Comparison of ENCODE assay signal across 14 cellular contexts in the genomic region with DNA sequence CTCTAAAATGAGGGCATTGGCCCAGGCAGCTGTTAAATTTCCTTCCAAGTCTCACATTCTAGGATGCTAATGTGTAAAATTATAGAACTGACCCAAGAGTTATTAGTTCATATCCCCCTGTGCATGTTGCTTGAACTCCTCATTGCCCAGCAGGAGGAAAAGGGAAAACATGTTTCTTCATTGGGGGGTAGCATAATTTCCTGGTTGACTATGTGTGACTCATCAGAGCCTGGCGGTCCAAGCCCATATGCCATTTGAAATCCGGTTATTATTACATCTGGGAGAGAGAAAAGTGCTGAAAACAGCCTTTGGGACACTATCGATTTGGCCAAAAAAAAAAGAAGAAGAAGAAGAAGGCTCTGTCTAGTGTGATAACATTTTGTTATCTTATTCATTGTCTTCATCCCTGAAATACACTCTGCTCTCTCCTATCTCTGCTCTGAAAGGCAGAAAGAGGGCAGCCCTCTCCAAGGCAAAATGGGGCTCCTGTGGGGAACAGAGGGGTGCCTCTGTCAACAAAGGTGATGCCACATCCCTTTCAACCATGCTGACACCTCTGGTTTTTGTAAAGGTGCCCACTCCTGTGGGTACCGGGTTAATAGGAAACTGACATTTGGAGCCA.
DNase-seq lines count a peak whose midpoint lies in the region; ATAC-seq and TF ChIP-seq lines count a peak whose summit lies in the region.
"Had no signal": no experiment of that assay in that cellular context is flagged by ENCODE, and none has a peak within 500 bp of the region (broad histone marks: within the 10 kb centered on the region; RNA-seq: fewer than 3 reads in every experiment).

No MANE protein-coding gene starts in this region.

- H2AK5ac ChIP-seq in H9 (ENCODE audit: insufficient read length, low read length), result no peak overlapping the region

- no peaks in the 10 kb centered on the region for H4K20me1 ChIP-seq in H9 (ENCODE audit: control insufficient read depth, insufficient read depth, insufficient read length)

- WGBS in H9 (ENCODE audit: extremely low coverage, insufficient read length, low lambda C conversion rate), result no CpG with 5 or more reads among the region's 4 CpGs

- H3T11ph ChIP-seq in H9 (ENCODE audit: low read length), result no peak overlapping the region

- peaks cover 5% of the 10 kb centered on the region for H3K4me1 ChIP-seq in H9 (ENCODE audit: insufficient read depth, low read length)
- H3K4me1 ChIP-seq: pancreas had no signal

- H2BK20ac ChIP-seq in H9 (ENCODE audit: low read depth, low read length, poor library complexity, severe bottlenecking), result no peak overlapping the region

- no peaks in the 10 kb centered on the region for H3K27me3 Mint-ChIP-seq in activated naive CD4-positive, alpha-beta T cell treated with anti-CD3 and anti-CD28 coated beads, Interleukin-2, amount 50 U/mL, for 24 hours
- no peaks in the 10 kb centered on the region for H3K27me3 Mint-ChIP-seq in stimulated activated naive B cell treated with anti-CD40 and anti-IgM and Interleukin-4, amounts not matched to agents 10 μg/mL and 1 μg/mL and 100 μg/mL, for 72 hours
- no peaks in the 10 kb centered on the region; the same call in 1 of the 2 replicates for H3K27me3 Mint-ChIP-seq in H9 (ENCODE audit: low read depth)

- no peaks in the 10 kb centered on the region for H3K36me3 Mint-ChIP-seq in activated naive CD4-positive, alpha-beta T cell treated with anti-CD3 and anti-CD28 coated beads, Interleukin-2, amount 50 U/mL, for 24 hours
- peaks cover 2 to 3% of the 10 kb centered on the region in 2 donors for H3K36me3 Mint-ChIP-seq in stimulated activated naive B cell treated with anti-CD40 and anti-IgM and Interleukin-4, amounts not matched to agents 10 μg/mL and 1 μg/mL and 100 μg/mL, for 72 hours
- H3K36me3 Mint-ChIP-seq in H9 (ENCODE audit: insufficient read depth in 1 of 3, low read depth in 3 of 3), result no peaks in the 10 kb centered on the region

- DNase-seq in activated naive CD4-positive, alpha-beta T cell (lab: John Stamatoyannopoulos, UW), result no peak
- DNase-seq in NCI-H446 (lab: John Stamatoyannopoulos, UW) (peak; percentile 31 to 59), dermis microvascular lymphatic vessel endothelial cell (ENCODE audit: low read depth in 2 of 2) (peak; percentile 36 to 86), H9 (no peak), NCI-H2171 treated with DMSO at 0.1 percent for 48 hours (lab: John Stamatoyannopoulos, UW) (no peak)
- DNase-seq in stimulated activated naive B cell treated with anti-CD40 and anti-IgM and Interleukin-4, amounts not matched to agents 10 μg/mL and 1 μg/mL and 100 μg/mL, for 72 hours, result no peak
- DNase-seq: BE2C; GDM1; MG63; pancreas; stimulated activated CD4-positive, alpha-beta T cell treated with anti-CD3 and anti-CD28 coated beads, Interleukin-1b, Interleukin-23, amount 100 ng/mL, for 48 hours; stimulated activated naive CD4-positive, alpha-beta T cell had no signal

- H3K27me3 ChIP-seq in H9 (ENCODE audit: insufficient read depth, low read length), result no peaks in the 10 kb centered on the region
- H3K27me3 ChIP-seq: BE2C, pancreas had no signal

- H3K56ac ChIP-seq in H9 (ENCODE audit: insufficient read length, low read depth, low read length), result no peak overlapping the region

- H3K4me3 Mint-ChIP-seq in activated naive CD4-positive, alpha-beta T cell treated with anti-CD3 and anti-CD28 coated beads, Interleukin-2, amount 50 U/mL, for 24 hours, result peak overlapping the region; percentile 68
- H3K4me3 Mint-ChIP-seq in stimulated activated naive B cell treated with anti-CD40 and anti-IgM and Interleukin-4, amounts not matched to agents 10 μg/mL and 1 μg/mL and 100 μg/mL, for 72 hours, result peak overlapping the region; percentile 52 to 67
- H3K4me3 Mint-ChIP-seq in H9, result no peak overlapping the region

- no peaks in the 10 kb centered on the region for H3K23me2 ChIP-seq in H9 (ENCODE audit: insufficient read length, low read depth, low read length, poor library complexity, severe bottlenecking)

- H3K9me3 ChIP-seq in H9 (ENCODE audit: control insufficient read depth, low read depth, low read length), result no peaks in the 10 kb centered on the region
- H3K9me3 ChIP-seq: BE2C, MG63, pancreas had no signal

- no peak overlapping the region for H3K4me2 ChIP-seq in H9 (ENCODE audit: insufficient read depth, insufficient read length, low read length)

- no peak overlapping the region for H4K91ac ChIP-seq in H9 (ENCODE audit: insufficient read length, low read depth, low read length)

- no peak overlapping the region for H2AFZ ChIP-seq in H9 (ENCODE audit: low read length)

- no peaks in the 10 kb centered on the region for H3K79me2 ChIP-seq in H9 (ENCODE audit: insufficient read depth, low read length)

- H3K79me1 ChIP-seq in H9 (ENCODE audit: insufficient read depth, low read depth, low read length, poor library complexity, severe bottlenecking), result no peaks in the 10 kb centered on the region

- H2BK5ac ChIP-seq in H9 (ENCODE audit: insufficient read length, low read length), result no peak overlapping the region

- TF ChIP-seq CTCF in H9 (conservative IDR thresholded peaks at IDR 0.05), result no peak

- H3K23ac ChIP-seq in H9 (ENCODE audit: insufficient read length, low read depth, low read length), result no peak overlapping the region

- no peak overlapping the region for H3K9ac ChIP-seq in H9 (ENCODE audit: extremely low read depth, insufficient read length, low read length)

- no peak overlapping the region for H3K4ac ChIP-seq in H9 (ENCODE audit: low read depth, low read length)

- H3K27ac Mint-ChIP-seq in activated naive CD4-positive, alpha-beta T cell treated with anti-CD3 and anti-CD28 coated beads, Interleukin-2, amount 50 U/mL, for 24 hours, result peak overlapping the region; percentile 80
- H3K27ac Mint-ChIP-seq in stimulated activated naive B cell treated with anti-CD40 and anti-IgM and Interleukin-4, amounts not matched to agents 10 μg/mL and 1 μg/mL and 100 μg/mL, for 72 hours, result peak overlapping the region; percentile 89
- no peak overlapping the region for H3K27ac Mint-ChIP-seq in H9

- no peak overlapping the region for H3K14ac ChIP-seq in H9 (ENCODE audit: insufficient read depth, low read length)

- no peaks in the 10 kb centered on the region for H3K9me3 Mint-ChIP-seq in activated naive CD4-positive, alpha-beta T cell treated with anti-CD3 and anti-CD28 coated beads, Interleukin-2, amount 50 U/mL, for 24 hours
- H3K9me3 Mint-ChIP-seq in stimulated activated naive B cell treated with anti-CD40 and anti-IgM and Interleukin-4, amounts not matched to agents 10 μg/mL and 1 μg/mL and 100 μg/mL, for 72 hours, result no peaks in the 10 kb centered on the region
- H3K9me3 Mint-ChIP-seq in H9, result no peaks in the 10 kb centered on the region; a peak in 1 of 5 replicates

- H4K8ac ChIP-seq in H9 (replicated peaks; ENCODE audit: insufficient read length, low read depth, low read length), result no peak overlapping the region

- no peak overlapping the region for H2BK12ac ChIP-seq in H9 (ENCODE audit: insufficient read length, low read depth, low read length)

- H3K27ac ChIP-seq in H9 (ENCODE audit: insufficient read length, low read depth, low read length), result no peak overlapping the region
- H3K27ac ChIP-seq: pancreas had no signal

- no peak overlapping the region for H2BK120ac ChIP-seq in H9 (ENCODE audit: low read depth, low read length, poor library complexity, severe bottlenecking)

- peak; percentile 9 to 32 for ATAC-seq in stimulated activated naive B cell treated with anti-CD40 and anti-IgM and Interleukin-4, amounts not matched to agents 10 μg/mL and 1 μg/mL and 100 μg/mL, for 72 hours (replicated peaks)
- ATAC-seq in HG03469 (IDR thresholded peaks at IDR 0.05; ENCODE audit: unreplicated experiment), result no peak
- ATAC-seq: pancreas had no signal

- no peak overlapping the region for H2BK15ac ChIP-seq in H9 (ENCODE audit: low read depth, low read length)

- H3K18ac ChIP-seq in H9 (ENCODE audit: insufficient read length, low read depth, low read length), result no peak overlapping the region

- H3K4me1 Mint-ChIP-seq in activated naive CD4-positive, alpha-beta T cell treated with anti-CD3 and anti-CD28 coated beads, Interleukin-2, amount 50 U/mL, for 24 hours, result peaks cover 5% of the 10 kb centered on the region
- H3K4me1 Mint-ChIP-seq in stimulated activated naive B cell treated with anti-CD40 and anti-IgM and Interleukin-4, amounts not matched to agents 10 μg/mL and 1 μg/mL and 100 μg/mL, for 72 hours, result peaks cover 56 to 83% of the 10 kb centered on the region in 2 donors
- peaks cover 30% of the 10 kb centered on the region in 2 experiments for H3K4me1 Mint-ChIP-seq in H9

- no peak overlapping the region for H4K5ac ChIP-seq in H9 (ENCODE audit: insufficient read length, low read depth, low read length)

Comparison
In these comparisons a context has a peak if more than half of its experiments do, and no peak if none do; other contexts are left out.
1. H3K27ac Mint-ChIP-seq: peak in activated naive CD4-positive, alpha-beta T cell treated with anti-CD3 and anti-CD28 coated beads, Interleukin-2, amount 50 U/mL, for 24 hours (single experiment) and stimulated activated naive B cell treated with anti-CD40 and anti-IgM and Interleukin-4, amounts not matched to agents 10 μg/mL and 1 μg/mL and 100 μg/mL, for 72 hours (single experiment); none in H9 (0 of 3).
2. H3K4me3 Mint-ChIP-seq: peak in activated naive CD4-positive, alpha-beta T cell treated with anti-CD3 and anti-CD28 coated beads, Interleukin-2, amount 50 U/mL, for 24 hours (single experiment) and stimulated activated naive B cell treated with anti-CD40 and anti-IgM and Interleukin-4, amounts not matched to agents 10 μg/mL and 1 μg/mL and 100 μg/mL, for 72 hours (2 of 2); none in H9 (0 of 2).
3. DNase-seq: peak in NCI-H446 (2 of 2) and dermis microvascular lymphatic vessel endothelial cell (2 of 2); none in activated naive CD4-positive, alpha-beta T cell (0 of 4), stimulated activated naive B cell treated with anti-CD40 and anti-IgM and Interleukin-4, amounts not matched to agents 10 μg/mL and 1 μg/mL and 100 μg/mL, for 72 hours (single experiment), H9 (single experiment) and NCI-H2171 treated with DMSO at 0.1 percent for 48 hours (single experiment).